11 cellular contexts compared by ENCODE assay signal in the genomic region with DNA sequence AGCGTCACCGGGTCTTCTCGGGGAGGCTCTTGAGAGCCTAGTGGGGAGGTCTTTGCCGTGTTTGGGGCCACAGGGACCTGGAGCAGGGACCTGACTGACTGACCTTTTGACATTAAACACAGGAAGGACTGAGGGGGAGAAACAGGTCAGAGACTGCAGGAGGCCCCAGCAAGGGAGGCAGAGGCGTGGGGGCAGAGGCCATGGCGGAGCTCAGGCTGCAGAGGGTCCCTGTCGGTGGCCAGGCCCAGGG. TPM values are rescaled to one million over a fixed set of nuclear protein-coding genes. Genes with fewer than 3 reads are reported as not detected.
DNase-seq lines count a peak whose midpoint lies in the region; ATAC-seq and TF ChIP-seq lines count a peak whose summit lies in the region.
"Had no signal": no experiment of that assay in that cellular context is flagged by ENCODE, and none has a peak within 500 bp of the region (broad histone marks: within the 10 kb centered on the region; RNA-seq: fewer than 3 reads in every experiment).

No MANE protein-coding gene starts in this region.

- CTCF ChIA-PET in Panc1 (lab: Charles Lee) = no interaction called here

- H3K27ac Mint-ChIP-seq in stimulated activated naive CD8-positive, alpha-beta T cell treated with anti-CD3 and anti-CD28 coated beads, Interleukin-15, Interleukin-2, amounts not matched to agents 100 ng/mL and 50 ng/mL, for 24 hours = peak overlapping the region; percentile 91

- H3K9me3 ChIP-seq in Panc1 (ENCODE audit: control insufficient read depth, insufficient read depth, low read depth, low read length) = no peaks in the 10 kb centered on the region

- H3K9me3 Mint-ChIP-seq in stimulated activated naive CD8-positive, alpha-beta T cell treated with anti-CD3 and anti-CD28 coated beads, Interleukin-15, Interleukin-2, amounts not matched to agents 100 ng/mL and 50 ng/mL, for 24 hours = no peaks in the 10 kb centered on the region

- no peaks in the 10 kb centered on the region for H3K36me3 ChIP-seq in Panc1 (ENCODE audit: control insufficient read depth, insufficient read depth, low read length)
- H3K36me3 ChIP-seq in mesendoderm (ENCODE audit: control insufficient read depth, insufficient read depth, low read length) = no peaks in the 10 kb centered on the region

- H3K4me2 ChIP-seq in mesendoderm (ENCODE audit: low read length) = no peak overlapping the region

- no peak for DNase-seq in stimulated activated naive CD8-positive, alpha-beta T cell treated with anti-CD3 and anti-CD28 coated beads, Interleukin-15, Interleukin-2, amounts not matched to agents 100 U/mL and 50 U/mL, for 24 hours
- DNase-seq in Panc1 (ENCODE audit: low read depth, low spot score) (no peak), mesendoderm (no peak), caudate nucleus (lab: John Stamatoyannopoulos, UW) (no peak)
- DNase-seq: C1 segment of cervical spinal cord, hippocampal formation, NCI-H2081 treated with DMSO at 0.1 percent for 48 hours had no signal

- H3K4me1 ChIP-seq in Panc1 (ENCODE audit: control insufficient read depth, insufficient read depth, low read length) (peaks cover 92% of the 10 kb centered on the region), mesendoderm (ENCODE audit: control insufficient read depth, low read depth, low read length) (peaks cover 27% of the 10 kb centered on the region)

- no peak overlapping the region for H2BK15ac ChIP-seq in mesendoderm (replicated peaks; ENCODE audit: low read depth)

- H3K27ac ChIP-seq in Panc1 (ENCODE audit: low read length) (peak overlapping the region; percentile 91), mesendoderm (ENCODE audit: low read depth, low read length) (no peak overlapping the region), caudate nucleus (ENCODE audit: low read depth, low read length) (no peak overlapping the region)

- no peak for ATAC-seq in stimulated activated naive CD8-positive, alpha-beta T cell treated with anti-CD3 and anti-CD28 coated beads, Interleukin-15, Interleukin-2, amounts not matched to agents 100 U/mL and 50 U/mL, for 24 hours
- ATAC-seq in Panc1 = no peak
- no peak for ATAC-seq in HG02588 (IDR thresholded peaks at IDR 0.05; ENCODE audit: unreplicated experiment)
- no peak for ATAC-seq in GM21786 (IDR thresholded peaks at IDR 0.05; ENCODE audit: unreplicated experiment)
- ATAC-seq in GM19324 (IDR thresholded peaks at IDR 0.05; ENCODE audit: low FRiP score, unreplicated experiment) = no peak

- H2BK5ac ChIP-seq in mesendoderm (ENCODE audit: low read length) = no peak overlapping the region

- peak overlapping the region; percentile 12 for H3K9ac ChIP-seq in mesendoderm (ENCODE audit: low read length)

- H3K4me1 Mint-ChIP-seq in stimulated activated naive CD8-positive, alpha-beta T cell treated with anti-CD3 and anti-CD28 coated beads, Interleukin-15, Interleukin-2, amounts not matched to agents 100 ng/mL and 50 ng/mL, for 24 hours (ENCODE audit: low read depth) = peaks cover 86% of the 10 kb centered on the region

- H3K36me3 Mint-ChIP-seq in stimulated activated naive CD8-positive, alpha-beta T cell treated with anti-CD3 and anti-CD28 coated beads, Interleukin-15, Interleukin-2, amounts not matched to agents 100 ng/mL and 50 ng/mL, for 24 hours (ENCODE audit: low read depth) = no peaks in the 10 kb centered on the region

- in situ Hi-C loops in Panc1 (cut with HindIII; ENCODE audit: low pct_unique_long_range_greater_than_20kb, low sequenced_read_pairs) = no loop called here

- peak overlapping the region; percentile 70 for H3K4me3 Mint-ChIP-seq in stimulated activated naive CD8-positive, alpha-beta T cell treated with anti-CD3 and anti-CD28 coated beads, Interleukin-15, Interleukin-2, amounts not matched to agents 100 ng/mL and 50 ng/mL, for 24 hours

- no CpG with 5 or more reads among the region's 7 CpGs for WGBS in mesendoderm (ENCODE audit: extremely low coverage, insufficient coverage, low lambda C conversion rate)

- H4K8ac ChIP-seq in mesendoderm (ENCODE audit: low read depth, low read length) = no peak overlapping the region

- peak overlapping the region; percentile 61 for H3K56ac ChIP-seq in mesendoderm (ENCODE audit: low read length)

- no peak overlapping the region for H3K23ac ChIP-seq in mesendoderm (ENCODE audit: low read length)

- H2BK120ac ChIP-seq in mesendoderm (ENCODE audit: low read depth, low read length) = no peak overlapping the region

- no peaks in the 10 kb centered on the region for H3K27me3 Mint-ChIP-seq in stimulated activated naive CD8-positive, alpha-beta T cell treated with anti-CD3 and anti-CD28 coated beads, Interleukin-15, Interleukin-2, amounts not matched to agents 100 ng/mL and 50 ng/mL, for 24 hours

- POLR2A ChIA-PET in Panc1 (lab: Charles Lee) = no interaction called here

- no peak overlapping the region for H3K18ac ChIP-seq in mesendoderm (ENCODE audit: low read length)

- H2AK5ac ChIP-seq in mesendoderm (ENCODE audit: low read length) = peak overlapping the region; percentile 76

- intact Hi-C loops in Panc1 (cut with micrococcal nuclease; ENCODE audit: unreplicated experiment) = no loop called here

- H3K79me1 ChIP-seq in mesendoderm (ENCODE audit: low read length) = peaks cover 35% of the 10 kb centered on the region

- H3K4ac ChIP-seq in mesendoderm (ENCODE audit: low read depth, low read length) = no peak overlapping the region

- no peak overlapping the region for H3K4me3 ChIP-seq in Panc1 (ENCODE audit: low read depth in 2 of 2, low read length in 2 of 2)
- no peak overlapping the region for H3K4me3 ChIP-seq in mesendoderm (ENCODE audit: low read length)

- H3K79me2 ChIP-seq in mesendoderm (ENCODE audit: control insufficient read depth, insufficient read depth, low read length) = peaks cover 52% of the 10 kb centered on the region

- no peak for TF ChIP-seq CTCF in Panc1 (IDR thresholded peaks at IDR 0.05)

- no peaks in the 10 kb centered on the region for H3K27me3 ChIP-seq in Panc1 (ENCODE audit: control insufficient read depth, insufficient read depth, low read length)
- H3K27me3 ChIP-seq in mesendoderm (ENCODE audit: insufficient read depth, low read length, poor library complexity) = no peaks in the 10 kb centered on the region

- BruUV-seq in Panc1 (replicated peaks; lab: Mats Ljungman, UMichigan) = no TSS peak

- H4K5ac ChIP-seq in mesendoderm (ENCODE audit: low read length) = no peak overlapping the region

RNA-seq across cellular contexts. Expression of a gene that starts 41.6 kb away (rescaled TPM):
- 97.5 TPM for total RNA-seq in Panc1 (2021; ENCODE audit: unreplicated experiment)
- 79.9 TPM for polyA plus RNA-seq in Panc1 (2012; ENCODE audit: insufficient read length)
- 16.7 TPM for polyA plus RNA-seq in mesendoderm (2013, experiment 1 of 2)
- polyA plus RNA-seq in mesendoderm (2013, experiment 2 of 2) = 17.3 TPM
